22 cellular contexts compared by ENCODE assay signal in genomic region chrX:63551856-63552255, GRCh38.
"Had no signal": no experiment of that assay in that cellular context is flagged by ENCODE, and none has a peak within 500 bp of the region (broad histone marks: within the 10 kb centered on the region; RNA-seq: fewer than 3 reads in every experiment).

No MANE protein-coding gene starts in this region.

- H3K9me3 ChIP-seq: gastroesophageal sphincter, lower lobe of right lung had no signal

- H3K36me3 ChIP-seq: esophagus muscularis mucosa, gastroesophageal sphincter, heart left ventricle, left lung, lower lobe of right lung had no signal

- H3K27ac ChIP-seq: coronary artery, dorsolateral prefrontal cortex, esophagus muscularis mucosa, foreskin keratinocyte, gastroesophageal sphincter, heart left ventricle, hepatocyte, left lung, lower lobe of right lung had no signal

- H3K4me3 ChIP-seq: coronary artery, dorsolateral prefrontal cortex, esophagus muscularis mucosa, gastroesophageal sphincter, heart left ventricle, hepatocyte, left lung, lower lobe of right lung, mucosa of descending colon had no signal

- H3K4me2 ChIP-seq: hepatocyte had no signal

- FAIRE-seq: endothelial cell of umbilical vein, frontal cortex had no signal

- H3K27me3 ChIP-seq: esophagus muscularis mucosa, foreskin keratinocyte, gastroesophageal sphincter, heart left ventricle, hepatocyte, left lung had no signal

- H2AFZ ChIP-seq: hepatocyte had no signal

- DNase-seq: dermis blood vessel endothelial cell; dorsolateral prefrontal cortex; effector CD4-positive, alpha-beta T cell; effector memory CD4-positive, alpha-beta T cell; foreskin keratinocyte; heart left ventricle; hypothalamus; immature natural killer cell; islet precursor cell; left cardiac atrium; left lung; left ventricle myocardium superior; lower lobe of right lung; mesenchymal stem cell; mucosa of descending colon; naive B cell had no signal

- ATAC-seq: foreskin keratinocyte, gastroesophageal sphincter, heart left ventricle, left cardiac atrium, left lung, left ventricle myocardium superior, lower lobe of right lung, mucosa of descending colon had no signal

- H3K4me1 ChIP-seq: esophagus muscularis mucosa, foreskin keratinocyte, gastroesophageal sphincter, heart left ventricle, left lung, lower lobe of right lung had no signal
